In the genomic region with DNA sequence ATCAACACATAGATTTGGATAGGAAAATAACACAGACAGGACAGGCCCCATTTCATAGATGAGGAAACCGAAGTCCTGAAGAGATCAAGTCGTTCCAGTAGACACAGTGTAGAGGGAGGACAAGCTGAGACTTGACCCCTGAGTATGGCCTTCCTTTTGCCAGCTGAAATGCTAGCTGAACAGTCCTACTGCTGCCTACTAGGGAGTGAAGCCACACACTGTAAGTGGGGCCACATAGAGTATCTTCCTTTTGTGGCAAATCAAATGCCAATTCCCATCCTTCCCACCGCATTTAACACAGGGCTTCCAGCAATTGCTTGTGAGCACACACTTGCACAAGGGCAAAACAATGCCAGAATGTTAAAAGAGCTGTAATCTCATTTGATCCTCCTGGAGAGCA, we compare ENCODE assay signal across 19 cellular contexts.
DNase-seq lines count a peak whose midpoint lies in the region; ATAC-seq and TF ChIP-seq lines count a peak whose summit lies in the region.
"Had no signal": no experiment of that assay in that cellular context is flagged by ENCODE, and none has a peak within 500 bp of the region (broad histone marks: within the 10 kb centered on the region; RNA-seq: fewer than 3 reads in every experiment).

No MANE protein-coding gene starts in this region.

- H3K27ac ChIP-seq in mammary epithelial cell (ENCODE audit: insufficient read depth, low read depth, low read length): no peak overlapping the region
- peak overlapping the region; percentile 5 for H3K27ac ChIP-seq in ectodermal cell (ENCODE audit: insufficient read depth, low read depth, low read length, poor library complexity, severe bottlenecking)
- no peak overlapping the region for H3K27ac ChIP-seq in osteoblast (ENCODE audit: low read depth, low read length)
- H3K27ac ChIP-seq: 22Rv1; A549; BLaER1 treated with 17β-estradiol and CSF1 and Interleukin-3, amounts not matched to agents 10 nM and 100 nM; C4-2B had no signal

- H3K79me2 ChIP-seq in mammary epithelial cell (ENCODE audit: insufficient read depth, low read length): no peaks in the 10 kb centered on the region
- H3K79me2 ChIP-seq in osteoblast (ENCODE audit: insufficient read depth, low read length): no peaks in the 10 kb centered on the region

- H3K36me3 ChIP-seq in mammary epithelial cell (ENCODE audit: insufficient read depth, low read length) (no peaks in the 10 kb centered on the region), ectodermal cell (ENCODE audit: control insufficient read depth, insufficient read depth, low read length) (no peaks in the 10 kb centered on the region), osteoblast (ENCODE audit: insufficient read depth, low read length) (no peaks in the 10 kb centered on the region)
- H3K36me3 ChIP-seq: BLaER1 treated with 17β-estradiol and CSF1 and Interleukin-3, amounts not matched to agents 10 nM and 100 nM had no signal

- intact Hi-C loops in mammary epithelial cell (cut with micrococcal nuclease): loop anchor here (10.0 kb wide), 1 partner anchor 78 kb away; no protein-coding TSS in a partner anchor
- intact Hi-C loops in MCF 10A (cut with micrococcal nuclease): no loop called here

- CTCF ChIA-PET in mammary epithelial cell (lab: Charles Lee; ENCODE audit: low non-redundant PET): interaction anchor here (0.6 kb wide), 1 partner anchor 705 kb away, joined by 5 read pairs; no protein-coding TSS in a partner anchor
- CTCF ChIA-PET in MCF 10A (lab: Yijun Ruan, JAX): interaction anchor here (0.6 to 0.8 kb wide), 3 partner anchors 15 to 275 kb away, joined by 3 to 4 read pairs (median 3); no protein-coding TSS in a partner anchor

- H3K9ac ChIP-seq in mammary epithelial cell (ENCODE audit: insufficient read depth, low read length): no peak overlapping the region
- H3K9ac ChIP-seq: BLaER1 treated with 17β-estradiol and CSF1 and Interleukin-3, amounts not matched to agents 10 nM and 100 nM had no signal

- POLR2A ChIA-PET in MCF 10A (lab: Yijun Ruan, JAX): no interaction called here

- dilution Hi-C loops in mammary epithelial cell (cut with HindIII; ENCODE audit: low sequenced_read_pairs): no loop called here

- in situ Hi-C loops in mammary epithelial cell (cut with MboI; ENCODE audit: low sequenced_read_pairs in 2 of 2): no loop called here

- no peak overlapping the region for H3K4me2 ChIP-seq in mammary epithelial cell (ENCODE audit: insufficient read depth, low read depth, low read length)
- H3K4me2 ChIP-seq in osteoblast (ENCODE audit: insufficient read depth, low read length): no peak overlapping the region
- H3K4me2 ChIP-seq: A549; BLaER1 treated with 17β-estradiol and CSF1 and Interleukin-3, amounts not matched to agents 10 nM and 100 nM had no signal

- no peaks in the 10 kb centered on the region for H3K9me3 ChIP-seq in mammary epithelial cell (replicated peaks; ENCODE audit: insufficient read depth, low read length)
- H3K9me3 ChIP-seq in ectodermal cell (ENCODE audit: control insufficient read depth, low read length): no peaks in the 10 kb centered on the region
- H3K9me3 ChIP-seq in osteoblast (ENCODE audit: low read depth, low read length): no peaks in the 10 kb centered on the region
- H3K9me3 ChIP-seq: A549; BLaER1 treated with 17β-estradiol and CSF1 and Interleukin-3, amounts not matched to agents 10 nM and 100 nM; Caco-2 had no signal

- H4K20me1 ChIP-seq in mammary epithelial cell (ENCODE audit: insufficient read depth, low read length) (no peaks in the 10 kb centered on the region), osteoblast (ENCODE audit: insufficient read depth, low read length) (no peaks in the 10 kb centered on the region)
- H4K20me1 ChIP-seq: BLaER1 treated with 17β-estradiol and CSF1 and Interleukin-3, amounts not matched to agents 10 nM and 100 nM had no signal

- DNase-seq in mammary epithelial cell (no peak), MCF 10A (ENCODE audit: unreplicated experiment) (no peak), osteoblast (ENCODE audit: insufficient read length, low spot score, missing footprints) (peak; percentile 87), NCI-H2029 treated with DMSO at 0.1 percent for 48 hours (lab: John Stamatoyannopoulos, UW) (no peak)
- DNase-seq: AML-193; Caco-2; Calu3; CD4-positive, alpha-beta T cell; CD8-positive, alpha-beta T cell; DMS79 treated with DMSO at 0.1 percent for 48 hours; GF-D8 had no signal

- H3K36me3 Mint-ChIP-seq in MCF 10A (ENCODE audit: insufficient read depth, unreplicated experiment): no peaks in the 10 kb centered on the region
- H3K36me3 Mint-ChIP-seq: CD8-positive, alpha-beta T cell had no signal

- H3K4me3 ChIP-seq in mammary epithelial cell (replicated peaks in 1 of 3; ENCODE audit: insufficient read depth in 1 of 3, low read depth in 2 of 3, low read length in 3 of 3): no peak overlapping the region
- no peak overlapping the region for H3K4me3 ChIP-seq in ectodermal cell (ENCODE audit: insufficient read depth, low read depth, low read length)
- no peak overlapping the region for H3K4me3 ChIP-seq in osteoblast (ENCODE audit: insufficient read depth, low read length)
- H3K4me3 ChIP-seq: A549; BLaER1 treated with 17β-estradiol and CSF1 and Interleukin-3, amounts not matched to agents 10 nM and 100 nM had no signal

- no peaks in the 10 kb centered on the region for H3K27me3 Mint-ChIP-seq in MCF 10A (ENCODE audit: insufficient read depth, unreplicated experiment)
- H3K27me3 Mint-ChIP-seq: B cell; CD4-positive, alpha-beta T cell had no signal

- H3K27me3 ChIP-seq in mammary epithelial cell (ENCODE audit: insufficient read depth, low read length): no peaks in the 10 kb centered on the region
- H3K27me3 ChIP-seq in ectodermal cell (ENCODE audit: control insufficient read depth, insufficient read depth, low read length, poor library complexity, severe bottlenecking): no peaks in the 10 kb centered on the region
- no peaks in the 10 kb centered on the region for H3K27me3 ChIP-seq in osteoblast (ENCODE audit: insufficient read depth, low read length)
- H3K27me3 ChIP-seq: BLaER1 treated with 17β-estradiol and CSF1 and Interleukin-3, amounts not matched to agents 10 nM and 100 nM had no signal

- WGBS in mammary epithelial cell (ENCODE audit: low coverage, missing lambda C conversion rate): 67% methylated on average over 3 of the region's 3 CpGs
- 90 to 93% methylated on average over 3 of the region's 3 CpGs for WGBS in ectodermal cell, 2 experiments

- ATAC-seq in HG02759 (IDR thresholded peaks at IDR 0.05; ENCODE audit: unreplicated experiment): no peak
- ATAC-seq in HG02840 (IDR thresholded peaks at IDR 0.05; ENCODE audit: low FRiP score, unreplicated experiment): no peak
- ATAC-seq: A549; CD8-positive, alpha-beta T cell had no signal

- peaks cover 8% of the 10 kb centered on the region for H3K4me1 ChIP-seq in mammary epithelial cell (ENCODE audit: insufficient read depth, low read length)
- H3K4me1 ChIP-seq in ectodermal cell (ENCODE audit: control insufficient read depth, insufficient read depth, low read length): no peaks in the 10 kb centered on the region
- H3K4me1 ChIP-seq in osteoblast (ENCODE audit: insufficient read depth, low read length): peaks cover 5% of the 10 kb centered on the region

- H3K9me3 Mint-ChIP-seq in MCF 10A (ENCODE audit: unreplicated experiment): no peaks in the 10 kb centered on the region
- H3K9me3 Mint-ChIP-seq: CD4-positive, alpha-beta T cell; CD8-positive, alpha-beta T cell had no signal

- BruUV-seq in mammary epithelial cell (replicated peaks; lab: Mats Ljungman, UMichigan) (no TSS peak), MCF 10A (replicated peaks; lab: Mats Ljungman, UMichigan) (no TSS peak)

- no peak overlapping the region for H3K4me3 Mint-ChIP-seq in MCF 10A (ENCODE audit: unreplicated experiment)
- H3K4me3 Mint-ChIP-seq: B cell; CD4-positive, alpha-beta T cell; CD8-positive, alpha-beta T cell had no signal

- TF ChIP-seq CTCF in mammary epithelial cell (conservative IDR thresholded peaks at IDR 0.05 in 1 of 2, IDR thresholded peaks at IDR 0.05 in 1 of 2; ENCODE audit: extremely low read depth in 1 of 2, insufficient read depth in 1 of 2, low read depth in 1 of 2, low read length in 2 of 2) (no peak), MCF 10A (IDR thresholded peaks at IDR 0.05; ENCODE audit: unreplicated experiment) (no peak), osteoblast (IDR thresholded peaks at IDR 0.05; ENCODE audit: extremely low read depth, low read depth, low read length) (no peak)

- peak overlapping the region; percentile 24 for H2AFZ ChIP-seq in mammary epithelial cell (ENCODE audit: low read depth, low read length)
- H2AFZ ChIP-seq in osteoblast (ENCODE audit: low read length): no peak overlapping the region

- no peak overlapping the region for H3K27ac Mint-ChIP-seq in MCF 10A (ENCODE audit: low read depth, unreplicated experiment)
- H3K27ac Mint-ChIP-seq: B cell; CD4-positive, alpha-beta T cell; CD8-positive, alpha-beta T cell had no signal

- H3K4me1 Mint-ChIP-seq in MCF 10A (ENCODE audit: insufficient read depth, unreplicated experiment): peaks cover 7% of the 10 kb centered on the region
- H3K4me1 Mint-ChIP-seq: B cell had no signal
